ENCODE assay signal across 39 cellular contexts in the genomic region with DNA sequence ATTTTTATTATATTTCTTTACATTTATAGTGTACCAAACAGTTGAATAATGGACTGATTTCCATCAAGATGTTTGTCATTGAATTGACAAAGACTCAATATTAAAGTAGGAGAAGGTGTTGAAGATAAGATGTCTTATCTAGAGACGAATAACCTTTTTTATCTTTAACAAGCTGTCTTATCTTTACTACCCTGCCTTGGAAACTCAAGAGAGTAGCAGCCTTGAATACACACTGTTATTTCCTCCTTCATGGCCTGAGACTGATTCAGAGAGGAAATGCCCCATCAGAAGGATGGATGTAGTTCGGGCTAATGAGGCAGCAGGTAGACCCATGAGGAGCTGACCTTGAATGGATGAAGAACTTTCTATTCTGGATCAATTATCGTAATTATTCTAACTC.
"Had no signal": no experiment of that assay in that cellular context is flagged by ENCODE, and none has a peak within 500 bp of the region (broad histone marks: within the 10 kb centered on the region; RNA-seq: fewer than 3 reads in every experiment).

No MANE protein-coding gene starts in this region.

- H3K4me3 ChIP-seq: ascending aorta, cardiac muscle cell had no signal

- H3K27ac Mint-ChIP-seq: activated B cell treated with CpG ODN at 0.5 μM for 24 hours; activated CD4-positive, alpha-beta memory T cell treated with anti-CD3 and anti-CD28 coated beads for 36 hours; activated CD4-positive, alpha-beta T cell treated with anti-CD3 and anti-CD28 coated beads, Interleukin-2, amount 10 ng/mL, durations not matched to agents 24 days and 14 days; activated CD8-positive, alpha-beta T cell treated with anti-CD3 and anti-CD28 coated beads for 36 hours; activated naive CD4-positive, alpha-beta T cell treated with anti-CD3 and anti-CD28 coated beads, Interleukin-2, amount 10 ng/mL, durations not matched to agents 7 days and 5 days; activated naive CD4-positive, alpha-beta T cell treated with anti-CD3 and anti-CD28 coated beads, Interleukin-2, amount 50 U/mL, for 24 hours; activated naive CD8-positive, alpha-beta T cell; activated naive CD8-positive, alpha-beta T cell treated with anti-CD3 and anti-CD28 coated beads, Interleukin-2, amount 10 ng/mL, durations not matched to agents 7 days and 5 days; activated naive CD8-positive, alpha-beta T cell treated with anti-CD3 and anti-CD28 coated beads, Interleukin-2, amount 50 U/mL, for 24 hours; activated T-cell treated with anti-CD3 and anti-CD28 coated beads, Interleukin-2, amount 50 U/mL, for 72 hours; activated T-helper 1 cell treated with anti-CD3 and anti-CD28 coated beads, Interleukin-12 subunit alpha, Interleukin-12 subunit beta, Interleukin-2, Interleukin-4 antibody, amounts not matched to agents 30 ng/mL and 10 ng/mL and 1 ng/mL, durations not matched to agents 14 hours and 24 hours and 36 hours; activated T-helper 17 cell treated with anti-CD3 and anti-CD28 coated beads, Interleukin-2, amount 50 U/mL, for 72 hours; brain; T-helper 1 cell treated with Interleukin-12 subunit alpha and Interleukin-12 subunit beta and Interleukin-4 antibody, amounts not matched to agents 30 μg/mL and 1 μg/mL, for 36 hours; T-helper 2 cell treated with Interferon-gamma antibody and Interleukin-4, amounts not matched to agents 5 μg/mL and 100 μg/mL, for 36 hours had no signal

- ATAC-seq: activated CD8-positive, alpha-beta T cell treated with anti-CD3 and anti-CD28 coated beads for 36 hours; activated naive CD8-positive, alpha-beta T cell treated with anti-CD3 and anti-CD28 coated beads, Interleukin-2, amount 50 U/mL, for 24 hours; activated T-cell treated with anti-CD3 and anti-CD28 coated beads, Interleukin-2, amount 50 U/mL, for 4 hours; activated T-cell treated with anti-CD3 and anti-CD28 coated beads, Interleukin-2, amount 50 U/mL, for 72 hours; activated T-helper 17 cell treated with anti-CD3 and anti-CD28 coated beads, Interleukin-2, amount 50 U/mL, for 72 hours had no signal

- H3K9me3 ChIP-seq: ascending aorta had no signal

- H3K27ac ChIP-seq: ascending aorta, cardiac muscle cell, VCaP had no signal

- H3K4me1 Mint-ChIP-seq: activated B cell treated with CpG ODN at 0.5 μM for 24 hours; activated CD4-positive, alpha-beta T cell treated with anti-CD3 and anti-CD28 coated beads, Interleukin-2, amount 10 ng/mL, durations not matched to agents 24 days and 14 days; activated naive CD4-positive, alpha-beta T cell treated with anti-CD3 and anti-CD28 coated beads, Interleukin-2, amount 10 ng/mL, durations not matched to agents 7 days and 5 days; activated naive CD4-positive, alpha-beta T cell treated with anti-CD3 and anti-CD28 coated beads, Interleukin-2, amount 50 U/mL, for 24 hours; activated naive CD8-positive, alpha-beta T cell treated with anti-CD3 and anti-CD28 coated beads, Interleukin-2, amount 10 ng/mL, durations not matched to agents 7 days and 5 days; activated naive CD8-positive, alpha-beta T cell treated with anti-CD3 and anti-CD28 coated beads, Interleukin-2, amount 50 U/mL, for 24 hours; activated T-helper 17 cell treated with anti-CD3 and anti-CD28 coated beads, Interleukin-2, amount 50 U/mL, for 72 hours; central memory CD8-positive, alpha-beta T cell had no signal

- FAIRE-seq: bronchial epithelial cell, TTC549 had no signal

- H3K9me3 Mint-ChIP-seq: activated B cell treated with CpG ODN at 0.5 μM for 24 hours; activated CD4-positive, alpha-beta memory T cell treated with anti-CD3 and anti-CD28 coated beads for 36 hours; activated CD4-positive, alpha-beta T cell treated with anti-CD3 and anti-CD28 coated beads, Interleukin-2, amount 10 ng/mL, durations not matched to agents 24 days and 14 days; activated CD8-positive, alpha-beta T cell treated with anti-CD3 and anti-CD28 coated beads for 36 hours; activated naive CD4-positive, alpha-beta T cell treated with anti-CD3 and anti-CD28 coated beads, Interleukin-2, amount 10 ng/mL, durations not matched to agents 7 days and 5 days; activated naive CD4-positive, alpha-beta T cell treated with anti-CD3 and anti-CD28 coated beads, Interleukin-2, amount 50 U/mL, for 24 hours; activated naive CD8-positive, alpha-beta T cell treated with anti-CD3 and anti-CD28 coated beads, Interleukin-2, amount 10 ng/mL, durations not matched to agents 7 days and 5 days; activated naive CD8-positive, alpha-beta T cell treated with anti-CD3 and anti-CD28 coated beads, Interleukin-2, amount 50 U/mL, for 24 hours; activated T-cell treated with anti-CD3 and anti-CD28 coated beads, Interleukin-2, amount 50 U/mL, for 4 hours; brain; T-helper 1 cell treated with Interleukin-12 subunit alpha and Interleukin-12 subunit beta and Interleukin-4 antibody, amounts not matched to agents 30 μg/mL and 1 μg/mL, for 36 hours; T-helper 2 cell treated with Interferon-gamma antibody and Interleukin-4, amounts not matched to agents 5 μg/mL and 100 μg/mL, for 36 hours had no signal

- H3K4me3 Mint-ChIP-seq: activated B cell treated with CpG ODN at 0.5 μM for 24 hours; activated CD4-positive, alpha-beta memory T cell treated with anti-CD3 and anti-CD28 coated beads for 36 hours; activated CD4-positive, alpha-beta T cell treated with anti-CD3 and anti-CD28 coated beads, Interleukin-2, amount 10 ng/mL, durations not matched to agents 24 days and 14 days; activated CD8-positive, alpha-beta T cell treated with anti-CD3 and anti-CD28 coated beads for 36 hours; activated naive CD4-positive, alpha-beta T cell treated with anti-CD3 and anti-CD28 coated beads, Interleukin-2, amount 10 ng/mL, durations not matched to agents 7 days and 5 days; activated naive CD4-positive, alpha-beta T cell treated with anti-CD3 and anti-CD28 coated beads, Interleukin-2, amount 50 U/mL, for 24 hours; activated naive CD8-positive, alpha-beta T cell; activated naive CD8-positive, alpha-beta T cell treated with anti-CD3 and anti-CD28 coated beads, Interleukin-2, amount 10 ng/mL, durations not matched to agents 7 days and 5 days; activated naive CD8-positive, alpha-beta T cell treated with anti-CD3 and anti-CD28 coated beads, Interleukin-2, amount 50 U/mL, for 24 hours; activated T-cell treated with anti-CD3 and anti-CD28 coated beads, Interleukin-2, amount 50 U/mL, for 4 hours; activated T-cell treated with anti-CD3 and anti-CD28 coated beads, Interleukin-2, amount 50 U/mL, for 72 hours; activated T-helper 1 cell treated with anti-CD3 and anti-CD28 coated beads, Interleukin-12 subunit alpha, Interleukin-12 subunit beta, Interleukin-2, Interleukin-4 antibody, amounts not matched to agents 30 ng/mL and 10 ng/mL and 1 ng/mL, durations not matched to agents 14 hours and 24 hours and 36 hours; activated T-helper 17 cell treated with anti-CD3 and anti-CD28 coated beads, Interleukin-2, amount 50 U/mL, for 72 hours; brain; central memory CD8-positive, alpha-beta T cell; T-helper 1 cell treated with Interleukin-12 subunit alpha and Interleukin-12 subunit beta and Interleukin-4 antibody, amounts not matched to agents 30 μg/mL and 1 μg/mL, for 36 hours; T-helper 2 cell treated with Interferon-gamma antibody and Interleukin-4, amounts not matched to agents 5 μg/mL and 100 μg/mL, for 36 hours had no signal

- H3K27me3 Mint-ChIP-seq: activated B cell treated with CpG ODN at 0.5 μM for 24 hours; activated CD4-positive, alpha-beta memory T cell treated with anti-CD3 and anti-CD28 coated beads for 36 hours; activated CD4-positive, alpha-beta T cell treated with anti-CD3 and anti-CD28 coated beads, Interleukin-2, amount 10 ng/mL, durations not matched to agents 24 days and 14 days; activated CD8-positive, alpha-beta T cell treated with anti-CD3 and anti-CD28 coated beads for 36 hours; activated naive CD4-positive, alpha-beta T cell treated with anti-CD3 and anti-CD28 coated beads, Interleukin-2, amount 10 ng/mL, durations not matched to agents 7 days and 5 days; activated naive CD4-positive, alpha-beta T cell treated with anti-CD3 and anti-CD28 coated beads, Interleukin-2, amount 50 U/mL, for 24 hours; activated naive CD8-positive, alpha-beta T cell; activated naive CD8-positive, alpha-beta T cell treated with anti-CD3 and anti-CD28 coated beads, Interleukin-2, amount 50 U/mL, for 24 hours; activated T-helper 17 cell treated with anti-CD3 and anti-CD28 coated beads, Interleukin-2, amount 50 U/mL, for 72 hours; brain; central memory CD8-positive, alpha-beta T cell had no signal

- H3K4me1 ChIP-seq: ascending aorta had no signal

- H3K36me3 ChIP-seq: ascending aorta, cardiac muscle cell had no signal

- H3K27me3 ChIP-seq: ascending aorta, cardiac muscle cell had no signal

- DNase-seq: activated B cell treated with CpG ODN at 0.5 μM for 24 hours; activated CD4-positive, alpha-beta memory T cell treated with anti-CD3 and anti-CD28 coated beads for 36 hours; activated CD4-positive, alpha-beta T cell treated with anti-CD3 and anti-CD28 coated beads for 4 hours; activated CD4-positive, alpha-beta T cell treated with anti-CD3 and anti-CD28 coated beads, Interleukin-2, amount 10 ng/mL, durations not matched to agents 24 days and 14 days; activated CD4-positive, alpha-beta T cell treated with anti-CD3 and anti-CD28 coated beads, Interleukin-2, amount 50 U/mL, for 1 hour; activated CD4-positive, alpha-beta T cell treated with anti-CD3 and anti-CD28 coated beads, Interleukin-2, amount 50 U/mL, for 4 hours; activated CD4-positive, CD25-positive, alpha-beta regulatory T cell treated with anti-CD3 and anti-CD28 coated beads, Interleukin-2, amount 50 U/mL, for 72 hours; activated CD8-positive, alpha-beta memory T cell treated with anti-CD3 and anti-CD28 coated beads, Interleukin-2, amount 50 U/mL, for 4 hours; activated CD8-positive, alpha-beta T cell treated with anti-CD3 and anti-CD28 coated beads for 36 hours; activated effector memory CD4-positive, alpha-beta T cell treated with Interleukin-2 at 50 U/mL for 16 hours; activated gamma-delta T cell; activated naive CD4-positive, alpha-beta T cell treated with anti-CD3 and anti-CD28 coated beads, Interleukin-2, amount 10 ng/mL, durations not matched to agents 7 days and 5 days; activated naive CD4-positive, alpha-beta T cell treated with Interleukin-2 at 50 U/mL for 16 hours; activated naive CD8-positive, alpha-beta T cell treated with anti-CD3 and anti-CD28 coated beads, Interleukin-2, amount 10 ng/mL, durations not matched to agents 7 days and 5 days; activated naive CD8-positive, alpha-beta T cell treated with anti-CD3 and anti-CD28 coated beads, Interleukin-2, amount 50 U/mL, for 24 hours; activated T-cell treated with anti-CD3 and anti-CD28 coated beads for 4 hours; activated T-cell treated with anti-CD3 and anti-CD28 coated beads, Interleukin-2, amount 50 U/mL, for 1 hour; activated T-cell treated with anti-CD3 and anti-CD28 coated beads, Interleukin-2, amount 50 U/mL, for 4 hours; activated T-cell treated with anti-CD3 and anti-CD28 coated beads, Interleukin-2, amount 50 U/mL, for 72 hours; amygdala; anterior cingulate cortex; caudate nucleus; cerebellar nuclear complex; T-helper 1 cell; T-helper 2 cell; T-helper 9 cell had no signal

- H3K36me3 Mint-ChIP-seq: activated CD4-positive, alpha-beta memory T cell treated with anti-CD3 and anti-CD28 coated beads for 36 hours; activated naive CD4-positive, alpha-beta T cell treated with anti-CD3 and anti-CD28 coated beads, Interleukin-2, amount 10 ng/mL, durations not matched to agents 7 days and 5 days; activated naive CD4-positive, alpha-beta T cell treated with anti-CD3 and anti-CD28 coated beads, Interleukin-2, amount 50 U/mL, for 24 hours; activated naive CD8-positive, alpha-beta T cell; activated naive CD8-positive, alpha-beta T cell treated with anti-CD3 and anti-CD28 coated beads, Interleukin-2, amount 10 ng/mL, durations not matched to agents 7 days and 5 days; brain had no signal
